Comparison of ENCODE assay signal across 8 cellular contexts in genomic region chr2:127105656-127106456, GRCh38. TPM values are rescaled to one million over a fixed set of nuclear protein-coding genes. Genes with fewer than 3 reads are reported as not detected.
DNase-seq lines count a peak whose midpoint lies in the region; ATAC-seq and TF ChIP-seq lines count a peak whose summit lies in the region.

No MANE protein-coding gene starts in this region.

- TF ChIP-seq CTCF in AG10803 (conservative IDR thresholded peaks at IDR 0.05; ENCODE audit: low read length): no peak
- TF ChIP-seq CTCF in HFFc6 (IDR thresholded peaks at IDR 0.05): no peak; the same call in 1 of the 2 replicates
- TF ChIP-seq CTCF in glutamatergic neuron (IDR thresholded peaks at IDR 0.05; ENCODE audit: partially characterized antibody, unreplicated experiment): no peak
- TF ChIP-seq CTCF in omental fat pad (IDR thresholded peaks at IDR 0.05): no peak

- peak overlapping the region; percentile 84 for H3K4me3 ChIP-seq in AG10803 (ENCODE audit: low read length)

- H3K36me3 Mint-ChIP-seq in HFFc6 (ENCODE audit: low read depth) (no peaks in the 10 kb centered on the region), glutamatergic neuron (ENCODE audit: unreplicated experiment) (no peaks in the 10 kb centered on the region)
- H3K36me3 Mint-ChIP-seq in activated T-cell treated with anti-CD3 and anti-CD28 coated beads, Interleukin-2, amount 50 U/mL, for 72 hours (ENCODE audit: insufficient read depth in 2 of 2): no peaks in the 10 kb centered on the region

- DNase-seq in AG10803 (ENCODE audit: low read depth) (peak; percentile 18), HFFc6 (peak; percentile 8), glutamatergic neuron (peak; percentile 75), omental fat pad (ENCODE audit: low spot score) (peak; percentile 23), NCI-H1105 (lab: John Stamatoyannopoulos, UW) (no peak), MV-4-11 (lab: John Stamatoyannopoulos, UW) (no peak)
- peak in 1 of 2 donors; percentile 20 for DNase-seq in activated T-cell treated with anti-CD3 and anti-CD28 coated beads, Interleukin-2, amount 50 U/mL, for 72 hours

- ATAC-seq in activated T-cell treated with anti-CD3 and anti-CD28 coated beads, Interleukin-2, amount 50 U/mL, for 72 hours (replicated peaks in 1 of 2): no peak
- peak; percentile 0 for ATAC-seq in omental fat pad (ENCODE audit: low FRiP score)
- no peak for ATAC-seq in GM18909 (IDR thresholded peaks at IDR 0.05; ENCODE audit: poor library complexity, unreplicated experiment)

- H3K27ac Mint-ChIP-seq in HFFc6 (peak overlapping the region; percentile 40), glutamatergic neuron (ENCODE audit: unreplicated experiment) (peak overlapping the region; percentile 55)
- no peak overlapping the region for H3K27ac Mint-ChIP-seq in activated T-cell treated with anti-CD3 and anti-CD28 coated beads, Interleukin-2, amount 50 U/mL, for 72 hours

- H3K4me3 Mint-ChIP-seq in HFFc6 (peak overlapping the region; percentile 87), glutamatergic neuron (ENCODE audit: unreplicated experiment) (peak overlapping the region; percentile 87)
- peak overlapping the region; percentile 79 to 81 for H3K4me3 Mint-ChIP-seq in activated T-cell treated with anti-CD3 and anti-CD28 coated beads, Interleukin-2, amount 50 U/mL, for 72 hours

- H3K9me3 Mint-ChIP-seq in HFFc6 (no peaks in the 10 kb centered on the region), glutamatergic neuron (ENCODE audit: unreplicated experiment) (peaks cover 6% of the 10 kb centered on the region)
- H3K9me3 Mint-ChIP-seq in activated T-cell treated with anti-CD3 and anti-CD28 coated beads, Interleukin-2, amount 50 U/mL, for 72 hours: no peaks in the 10 kb centered on the region

- H3K27me3 Mint-ChIP-seq in HFFc6 (ENCODE audit: insufficient read depth) (peaks cover 5% of the 10 kb centered on the region; the same call in 1 of the 2 replicates), glutamatergic neuron (ENCODE audit: unreplicated experiment) (peaks cover 11% of the 10 kb centered on the region)
- H3K27me3 Mint-ChIP-seq in activated T-cell treated with anti-CD3 and anti-CD28 coated beads, Interleukin-2, amount 50 U/mL, for 72 hours (ENCODE audit: low read depth): peaks cover 8% of the 10 kb centered on the region

- peaks cover 27% of the 10 kb centered on the region for H3K4me1 Mint-ChIP-seq in HFFc6 (ENCODE audit: low read depth)
- H3K4me1 Mint-ChIP-seq in activated T-cell treated with anti-CD3 and anti-CD28 coated beads, Interleukin-2, amount 50 U/mL, for 72 hours (ENCODE audit: low read depth): peaks cover 6% of the 10 kb centered on the region
- peaks cover 31% of the 10 kb centered on the region for H3K4me1 Mint-ChIP-seq in glutamatergic neuron (ENCODE audit: low read depth, unreplicated experiment)

RNA-seq across cellular contexts. Expression of gene BIN1, which starts 1.1 kb away (rescaled TPM):
- total RNA-seq in HFFc6 (2021; fragmentation: NEBNext Ultra II Directional; extraction: Animal tissue kit (Norgen Biotek cat#: 25700)): 10 to 100 TPM; 22.6 to 26.1 (median 23.5) TPM
- total RNA-seq in activated T-cell treated with anti-CD3 and anti-CD28 coated beads, Interleukin-2, amount 50 U/mL, for 72 hours: 100 to 1,000 TPM in 1 of 2 donors, 10 to 100 TPM in 1; 87.3 to 127 TPM
- 176 TPM for total RNA-seq in glutamatergic neuron (ENCODE audit: unreplicated experiment)
- 10 to 100 TPM; 64.2 to 78.5 (median 73.2) TPM for total RNA-seq in omental fat pad

Comparison
In these comparisons a context has a peak if more than half of its experiments do, and no peak if none do; other contexts are left out.
1. DNase-seq: peak in AG10803 (single experiment), HFFc6 (single experiment), glutamatergic neuron (single experiment) and omental fat pad (single experiment); none in NCI-H1105 (single experiment) and MV-4-11 (single experiment).
2. Peak in every context shown above with its lines, with median percentiles within 50 percentile points of each other: H3K4me3 Mint-ChIP-seq.